ENCODE assay signal across 25 cellular contexts in genomic region chr15:92051726-92052125, GRCh38.
"Had no signal": no experiment of that assay in that cellular context is flagged by ENCODE, and none has a peak within 500 bp of the region (broad histone marks: within the 10 kb centered on the region; RNA-seq: fewer than 3 reads in every experiment).

No MANE protein-coding gene starts in this region.

- H3K4me3 ChIP-seq: adrenal gland, MG63, Peyer's patch had no signal

- H3K27ac Mint-ChIP-seq: activated CD4-positive, alpha-beta memory T cell treated with anti-CD3 and anti-CD28 coated beads, Interleukin-2, amount 10 ng/mL, durations not matched to agents 7 days and 5 days; activated CD4-positive, alpha-beta T cell treated with anti-CD3 and anti-CD28 coated beads for 36 hours; activated naive CD4-positive, alpha-beta T cell treated with anti-CD3 and anti-CD28 coated beads, Interleukin-2, amount 10 ng/mL, durations not matched to agents 7 days and 5 days; activated naive CD8-positive, alpha-beta T cell treated with anti-CD3 and anti-CD28 coated beads for 36 hours; activated T-helper 2 cell treated with anti-CD3 and anti-CD28 coated beads, Interferon-gamma antibody, Interleukin-2, Interleukin-4, amounts not matched to agents 10 μg/mL and 5 μg/mL and 100 μg/mL, durations not matched to agents 14 hours and 24 hours and 36 hours; T-cell had no signal

- H3K9me3 ChIP-seq: adrenal gland, MG63, Peyer's patch had no signal

- DNase-seq: activated CD4-positive, alpha-beta memory T cell treated with anti-CD3 and anti-CD28 coated beads, Interleukin-2, amount 10 ng/mL, durations not matched to agents 7 days and 5 days; activated CD4-positive, alpha-beta T cell treated with anti-CD3 and anti-CD28 coated beads for 36 hours; activated CD4-positive, alpha-beta T cell treated with anti-CD3 and anti-CD28 coated beads, Interleukin-2, amount 50 U/mL, for 1 hour; activated gamma-delta T cell treated with Interleukin-2 at 50 U/mL for 16 hours; activated naive CD4-positive, alpha-beta T cell treated with anti-CD3 and anti-CD28 coated beads, Interleukin-2, amount 10 ng/mL, durations not matched to agents 7 days and 5 days; activated naive CD8-positive, alpha-beta T cell treated with anti-CD3 and anti-CD28 coated beads for 36 hours; activated T-cell treated with anti-CD3 and anti-CD28 coated beads for 4 hours; activated T-cell treated with anti-CD3 and anti-CD28 coated beads, Interleukin-2, amount 50 U/mL, for 48 hours; adrenal gland; anterior cingulate cortex; cerebellar nuclear complex; MG63; MV-4-11; NCI-H1092 treated with DMSO at 0.1 percent for 48 hours; NCI-H1417 treated with DMSO at 0.1 percent for 48 hours; NCI-H1694; NCI-H2029; NCI-H2107; NCI-H2171 treated with DMSO at 0.1 percent for 48 hours; NCI-H226; Peyer's patch; SIG-M5; T-cell; WERI-Rb-1 had no signal

- H3K36me3 ChIP-seq: adrenal gland, MG63, Peyer's patch, WERI-Rb-1 had no signal

- H3K4me3 Mint-ChIP-seq: activated CD4-positive, alpha-beta memory T cell treated with anti-CD3 and anti-CD28 coated beads, Interleukin-2, amount 10 ng/mL, durations not matched to agents 7 days and 5 days; activated CD4-positive, alpha-beta T cell treated with anti-CD3 and anti-CD28 coated beads for 36 hours; activated naive CD4-positive, alpha-beta T cell treated with anti-CD3 and anti-CD28 coated beads, Interleukin-2, amount 10 ng/mL, durations not matched to agents 7 days and 5 days; activated naive CD8-positive, alpha-beta T cell treated with anti-CD3 and anti-CD28 coated beads for 36 hours; T-cell had no signal

- H3K4me1 Mint-ChIP-seq: activated CD4-positive, alpha-beta memory T cell treated with anti-CD3 and anti-CD28 coated beads, Interleukin-2, amount 10 ng/mL, durations not matched to agents 7 days and 5 days; activated naive CD4-positive, alpha-beta T cell treated with anti-CD3 and anti-CD28 coated beads, Interleukin-2, amount 10 ng/mL, durations not matched to agents 7 days and 5 days; activated naive CD8-positive, alpha-beta T cell treated with anti-CD3 and anti-CD28 coated beads for 36 hours had no signal

- ATAC-seq: activated CD4-positive, alpha-beta T cell treated with anti-CD3 and anti-CD28 coated beads for 36 hours; T-cell had no signal

- H3K27me3 ChIP-seq: adrenal gland, MG63, Peyer's patch had no signal

- H3K36me3 Mint-ChIP-seq: activated naive CD4-positive, alpha-beta T cell treated with anti-CD3 and anti-CD28 coated beads, Interleukin-2, amount 10 ng/mL, durations not matched to agents 7 days and 5 days; activated naive CD8-positive, alpha-beta T cell treated with anti-CD3 and anti-CD28 coated beads for 36 hours; T-cell had no signal

- H3K27me3 Mint-ChIP-seq: activated CD4-positive, alpha-beta memory T cell treated with anti-CD3 and anti-CD28 coated beads, Interleukin-2, amount 10 ng/mL, durations not matched to agents 7 days and 5 days; activated CD4-positive, alpha-beta T cell treated with anti-CD3 and anti-CD28 coated beads for 36 hours; activated naive CD4-positive, alpha-beta T cell treated with anti-CD3 and anti-CD28 coated beads, Interleukin-2, amount 10 ng/mL, durations not matched to agents 7 days and 5 days; activated naive CD8-positive, alpha-beta T cell treated with anti-CD3 and anti-CD28 coated beads for 36 hours; T-cell had no signal
